Comparison of ENCODE assay signal across 24 cellular contexts in the genomic region with DNA sequence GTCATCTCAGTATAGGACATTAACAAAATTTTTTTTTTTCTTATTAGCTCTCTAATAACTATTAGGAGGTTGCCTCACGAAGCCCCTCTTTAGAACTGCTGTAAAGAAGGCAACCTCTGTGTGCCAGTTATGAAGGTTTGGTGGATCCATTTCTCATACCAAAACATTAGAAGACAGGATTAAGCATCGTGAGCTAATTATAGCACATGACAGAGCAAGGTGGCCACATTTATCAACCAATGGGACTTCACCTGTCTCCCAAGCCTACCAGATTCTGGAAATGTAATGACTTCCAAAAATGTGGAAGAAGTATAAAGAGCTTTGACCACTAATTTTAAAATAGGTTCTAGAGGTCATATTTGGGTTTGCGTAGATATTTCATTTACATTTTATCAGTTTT.
"Had no signal": no experiment of that assay in that cellular context is flagged by ENCODE, and none has a peak within 500 bp of the region (broad histone marks: within the 10 kb centered on the region; RNA-seq: fewer than 3 reads in every experiment).

No MANE protein-coding gene starts in this region.

- H3K27me3 ChIP-seq: dorsolateral prefrontal cortex had no signal

- DNase-seq: activated CD4-positive, alpha-beta memory T cell treated with anti-CD3 and anti-CD28 coated beads for 36 hours; activated CD4-positive, alpha-beta T cell treated with anti-CD3 and anti-CD28 coated beads for 36 hours; activated CD4-positive, alpha-beta T cell treated with anti-CD3 and anti-CD28 coated beads, Interleukin-2, amount 10 ng/mL, durations not matched to agents 24 days and 14 days; activated CD4-positive, CD25-positive, alpha-beta regulatory T cell; activated CD4-positive, CD25-positive, alpha-beta regulatory T cell treated with anti-CD3 and anti-CD28 coated beads, Interleukin-2, amount 50 U/mL, for 72 hours; activated CD8-positive, alpha-beta memory T cell treated with anti-CD3 and anti-CD28 coated beads, Interleukin-2, amount 10 ng/mL, durations not matched to agents 7 days and 5 days; activated CD8-positive, alpha-beta memory T cell treated with anti-CD3 and anti-CD28 coated beads, Interleukin-2, amount 50 U/mL, for 4 hours; activated CD8-positive, alpha-beta T cell treated with anti-CD3 and anti-CD28 coated beads, Interleukin-2, amount 10 ng/mL, durations not matched to agents 7 days and 5 days; activated gamma-delta T cell; activated naive CD4-positive, alpha-beta T cell; activated naive CD4-positive, alpha-beta T cell treated with anti-CD3 and anti-CD28 coated beads, Interleukin-2, amount 10 ng/mL, durations not matched to agents 7 days and 5 days; activated naive CD8-positive, alpha-beta T cell treated with anti-CD3 and anti-CD28 coated beads, Interleukin-2, amount 10 ng/mL, durations not matched to agents 7 days and 5 days; activated T-cell treated with anti-CD3 and anti-CD28 coated beads, Interleukin-2, amount 50 U/mL, for 24 hours; activated T-cell treated with anti-CD3 and anti-CD28 coated beads, Interleukin-2, amount 50 U/mL, for 72 hours; central memory CD4-positive, alpha-beta T cell; dorsolateral prefrontal cortex; effector memory CD4-positive, alpha-beta T cell; endodermal cell; foreskin fibroblast; glutamatergic neuron; T-helper 1 cell; T-helper 17 cell; T1000 had no signal

- H3K4me3 ChIP-seq: coronary artery, dorsolateral prefrontal cortex had no signal
